Comparison of ENCODE assay signal across 1 cellular context in the genomic region with DNA sequence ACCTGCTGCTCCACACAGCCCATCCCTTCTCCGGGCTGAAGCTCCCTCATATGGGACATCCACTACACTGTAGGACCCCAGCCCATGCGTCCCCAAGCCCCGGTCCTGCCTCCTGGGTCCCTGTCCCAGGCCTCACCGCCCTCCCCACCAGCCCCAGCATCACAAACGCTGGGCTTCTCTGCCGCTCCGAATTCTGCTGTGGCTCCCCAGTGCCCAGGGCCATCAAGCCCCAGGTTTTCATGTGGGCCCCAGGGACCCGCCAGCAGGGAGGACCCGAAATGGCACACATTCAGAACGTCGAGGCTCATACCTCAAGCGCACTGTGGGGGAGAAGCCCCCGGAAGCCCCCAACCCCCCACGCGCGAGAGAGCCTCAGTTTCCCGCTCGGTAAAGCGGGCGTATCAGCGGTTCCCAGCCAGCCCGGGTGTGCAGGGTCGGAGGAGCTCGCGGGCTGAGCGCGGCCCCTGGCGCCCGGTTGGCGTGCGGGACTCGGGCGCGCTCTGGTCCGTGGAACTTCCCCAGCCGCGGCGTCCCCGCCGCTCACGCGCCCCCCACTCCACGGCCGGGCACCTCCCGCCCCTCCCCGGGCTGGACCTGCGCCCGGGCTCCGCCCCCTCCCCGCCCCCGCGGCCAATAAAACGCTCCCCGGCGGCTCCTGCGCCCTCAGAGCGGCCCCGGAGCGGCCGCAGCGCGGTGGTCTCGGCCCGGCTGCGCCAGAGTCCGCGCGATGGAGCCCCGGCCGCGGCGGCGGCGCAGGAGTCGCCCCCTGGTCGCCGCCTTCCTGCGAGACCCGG.
TF ChIP-seq lines count a peak whose summit lies in the region.

PLK5 (plus strand) TSS at position 666 of the 794 bp plus-strand sequence. CDS start 2,920 bp downstream, outside the sequence.

TF ChIP-seq in SK-N-SH treated with all-trans-retinoic acid at 6 μM for 48 hours, 23 proteins besides CTCF, POLR2A, EP300 and RAD21 (continued from another document):
- TF ChIP-seq, protein P1, sequence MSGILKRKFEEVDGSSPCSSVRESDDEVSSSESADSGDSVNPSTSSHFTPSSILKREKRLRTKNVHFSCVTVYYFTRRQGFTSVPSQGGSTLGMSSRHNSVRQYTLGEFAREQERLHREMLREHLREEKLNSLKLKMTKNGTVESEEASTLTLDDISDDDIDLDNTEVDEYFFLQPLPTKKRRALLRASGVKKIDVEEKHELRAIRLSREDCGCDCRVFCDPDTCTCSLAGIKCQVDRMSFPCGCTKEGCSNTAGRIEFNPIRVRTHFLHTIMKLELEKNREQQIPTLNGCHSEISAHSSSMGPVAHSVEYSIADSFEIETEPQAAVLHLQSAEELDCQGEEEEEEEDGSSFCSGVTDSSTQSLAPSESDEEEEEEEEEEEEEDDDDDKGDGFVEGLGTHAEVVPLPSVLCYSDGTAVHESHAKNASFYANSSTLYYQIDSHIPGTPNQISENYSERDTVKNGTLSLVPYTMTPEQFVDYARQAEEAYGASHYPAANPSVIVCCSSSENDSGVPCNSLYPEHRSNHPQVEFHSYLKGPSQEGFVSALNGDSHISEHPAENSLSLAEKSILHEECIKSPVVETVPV (CRISPR knock-in tag; IDR thresholded peaks at IDR 0.05), result no peak
- TF ChIP-seq TCF4 (CRISPR knock-in tag; IDR thresholded peaks at IDR 0.05; ENCODE audit: borderline replicate concordance) (no peak), BACH2 (CRISPR knock-in tag; IDR thresholded peaks at IDR 0.05; ENCODE audit: borderline replicate concordance) (no peak), ZC3H10 (CRISPR knock-in tag; IDR thresholded peaks at IDR 0.05) (no peak), CSDC2 (CRISPR knock-in tag; IDR thresholded peaks at IDR 0.05) (no peak), TSHZ2 (CRISPR knock-in tag; IDR thresholded peaks at IDR 0.05) (no peak), ARNTL (CRISPR knock-in tag; IDR thresholded peaks at IDR 0.05; ENCODE audit: borderline replicate concordance, low read depth) (no peak)
- TF ChIP-seq, protein P2, sequence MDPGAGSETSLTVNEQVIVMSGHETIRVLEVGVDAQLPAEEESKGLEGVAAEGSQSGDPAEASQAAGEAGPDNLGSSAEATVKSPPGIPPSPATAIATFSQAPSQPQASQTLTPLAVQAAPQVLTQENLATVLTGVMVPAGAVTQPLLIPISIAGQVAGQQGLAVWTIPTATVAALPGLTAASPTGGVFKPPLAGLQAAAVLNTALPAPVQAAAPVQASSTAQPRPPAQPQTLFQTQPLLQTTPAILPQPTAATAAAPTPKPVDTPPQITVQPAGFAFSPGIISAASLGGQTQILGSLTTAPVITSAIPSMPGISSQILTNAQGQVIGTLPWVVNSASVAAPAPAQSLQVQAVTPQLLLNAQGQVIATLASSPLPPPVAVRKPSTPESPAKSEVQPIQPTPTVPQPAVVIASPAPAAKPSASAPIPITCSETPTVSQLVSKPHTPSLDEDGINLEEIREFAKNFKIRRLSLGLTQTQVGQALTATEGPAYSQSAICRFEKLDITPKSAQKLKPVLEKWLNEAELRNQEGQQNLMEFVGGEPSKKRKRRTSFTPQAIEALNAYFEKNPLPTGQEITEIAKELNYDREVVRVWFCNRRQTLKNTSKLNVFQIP (CRISPR knock-in tag; IDR thresholded peaks at IDR 0.05; ENCODE audit: borderline replicate concordance, low read depth), result no peak
- TF ChIP-seq, protein P3, sequence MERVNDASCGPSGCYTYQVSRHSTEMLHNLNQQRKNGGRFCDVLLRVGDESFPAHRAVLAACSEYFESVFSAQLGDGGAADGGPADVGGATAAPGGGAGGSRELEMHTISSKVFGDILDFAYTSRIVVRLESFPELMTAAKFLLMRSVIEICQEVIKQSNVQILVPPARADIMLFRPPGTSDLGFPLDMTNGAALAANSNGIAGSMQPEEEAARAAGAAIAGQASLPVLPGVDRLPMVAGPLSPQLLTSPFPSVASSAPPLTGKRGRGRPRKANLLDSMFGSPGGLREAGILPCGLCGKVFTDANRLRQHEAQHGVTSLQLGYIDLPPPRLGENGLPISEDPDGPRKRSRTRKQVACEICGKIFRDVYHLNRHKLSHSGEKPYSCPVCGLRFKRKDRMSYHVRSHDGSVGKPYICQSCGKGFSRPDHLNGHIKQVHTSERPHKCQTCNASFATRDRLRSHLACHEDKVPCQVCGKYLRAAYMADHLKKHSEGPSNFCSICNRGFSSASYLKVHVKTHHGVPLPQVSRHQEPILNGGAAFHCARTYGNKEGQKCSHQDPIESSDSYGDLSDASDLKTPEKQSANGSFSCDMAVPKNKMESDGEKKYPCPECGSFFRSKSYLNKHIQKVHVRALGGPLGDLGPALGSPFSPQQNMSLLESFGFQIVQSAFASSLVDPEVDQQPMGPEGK (CRISPR knock-in tag; IDR thresholded peaks at IDR 0.05; ENCODE audit: borderline replicate concordance), result no peak
